26 cellular contexts compared by ENCODE assay signal in genomic region chrX:22594771-22595170, GRCh38.
DNase-seq lines count a peak whose midpoint lies in the region; ATAC-seq, FAIRE-seq and TF ChIP-seq lines count a peak whose summit lies in the region.
"Had no signal": no experiment of that assay in that cellular context is flagged by ENCODE, and none has a peak within 500 bp of the region (broad histone marks: within the 10 kb centered on the region; RNA-seq: fewer than 3 reads in every experiment).

No MANE protein-coding gene starts in this region.

- CTCF ChIA-PET in A673 (lab: Charles Lee) (no interaction called here), endothelial cell of umbilical vein (lab: Charles Lee) (no interaction called here)
- CTCF ChIA-PET in activated CD8-positive, alpha-beta memory T cell treated with anti-CD3 and anti-CD28 coated beads, Interleukin-2, amount 10 ng/mL, durations not matched to agents 7 days and 5 days (lab: Charles Lee): no interaction called here

- DNase-seq in A673 (ENCODE audit: low spot score): peak; percentile 48
- peak; percentile 60 for DNase-seq in NCI-H446 treated with DMSO at 0.1 percent for 48 hours (lab: John Stamatoyannopoulos, UW)
- DNase-seq in endothelial cell of umbilical vein (ENCODE audit: low read depth, low spot score): peak; percentile 9
- DNase-seq in DMS 273 (lab: John Stamatoyannopoulos, UW; ENCODE audit: unreplicated experiment): no peak
- no peak for DNase-seq in activated CD8-positive, alpha-beta memory T cell treated with anti-CD3 and anti-CD28 coated beads, Interleukin-2, amount 10 ng/mL, durations not matched to agents 7 days and 5 days
- no peak for DNase-seq in COLO829 (ENCODE audit: low spot score)
- DNase-seq: ACHN; AML-193; BE2C; Calu3; CD4-positive, alpha-beta T cell; CD8-positive, alpha-beta memory T cell; COR-L47; DMS153; DND-41; GDM1; HFFc6 had no signal

- TF ChIP-seq POLR2A in endothelial cell of umbilical vein (IDR thresholded peaks at IDR 0.05; ENCODE audit: low read depth, low read length): no peak

- H4K20me1 ChIP-seq in endothelial cell of umbilical vein (replicated peaks; ENCODE audit: control insufficient read depth, extremely low read depth, insufficient read depth, low read length): no peaks in the 10 kb centered on the region
- H4K20me1 ChIP-seq: BLaER1 treated with 17β-estradiol and CSF1 and Interleukin-3, amounts not matched to agents 10 nM and 100 nM had no signal

- TF ChIP-seq CTCF in A673 (conservative IDR thresholded peaks at IDR 0.05; ENCODE audit: low read depth, low read length): no peak
- no peak for TF ChIP-seq CTCF in endothelial cell of umbilical vein (IDR thresholded peaks at IDR 0.05; ENCODE audit: extremely low read depth in 1 of 2, insufficient read depth in 1 of 2, low read depth in 1 of 2, low read length in 2 of 2)

- dilution Hi-C loops in endothelial cell of umbilical vein (cut with MboI; ENCODE audit: extremely low pct_ligation_motif_present, low sequenced_read_pairs): no loop called here

- H3K36me3 ChIP-seq in A673 (ENCODE audit: insufficient read depth, low read length, poor library complexity, severe bottlenecking): no peaks in the 10 kb centered on the region
- no peaks in the 10 kb centered on the region for H3K36me3 ChIP-seq in endothelial cell of umbilical vein (ENCODE audit: control insufficient read depth in 2 of 2, extremely low read depth in 1 of 2, insufficient read depth in 2 of 2, low read length in 2 of 2)
- H3K36me3 ChIP-seq: BE2C; BLaER1 treated with 17β-estradiol and CSF1 and Interleukin-3, amounts not matched to agents 10 nM and 100 nM; HAP-1 had no signal

- no peak overlapping the region for H3K4me3 Mint-ChIP-seq in activated CD8-positive, alpha-beta memory T cell treated with anti-CD3 and anti-CD28 coated beads, Interleukin-2, amount 10 ng/mL, durations not matched to agents 7 days and 5 days
- H3K4me3 Mint-ChIP-seq: CD14-positive monocyte; CD4-positive, alpha-beta T cell; CD8-positive, alpha-beta memory T cell; GM23338; HFFc6 had no signal

- H3K4me1 ChIP-seq in A673 (ENCODE audit: insufficient read depth, low read length, poor library complexity, severe bottlenecking): no peaks in the 10 kb centered on the region
- H3K4me1 ChIP-seq in endothelial cell of umbilical vein (ENCODE audit: control insufficient read depth, extremely low read depth, insufficient read depth, low read length): no peaks in the 10 kb centered on the region
- H3K4me1 ChIP-seq: BE2C; BLaER1 treated with 17β-estradiol and CSF1 and Interleukin-3, amounts not matched to agents 10 nM and 100 nM; HAP-1 had no signal

- H3K9ac ChIP-seq in endothelial cell of umbilical vein (replicated peaks; ENCODE audit: extremely low read depth, insufficient read depth, low read length): no peak overlapping the region
- H3K9ac ChIP-seq: BLaER1 treated with 17β-estradiol and CSF1 and Interleukin-3, amounts not matched to agents 10 nM and 100 nM had no signal

- no peak overlapping the region for H2AFZ ChIP-seq in endothelial cell of umbilical vein (ENCODE audit: low read depth, low read length)
- H2AFZ ChIP-seq: GM23338 had no signal

- H3K27me3 ChIP-seq in A673 (replicated peaks; ENCODE audit: insufficient read depth, low read depth, low read length, poor library complexity) (no peaks in the 10 kb centered on the region), endothelial cell of umbilical vein (ENCODE audit: control insufficient read depth in 2 of 2, insufficient read depth in 2 of 2, low read length in 2 of 2) (no peaks in the 10 kb centered on the region)
- H3K27me3 ChIP-seq: BE2C; BLaER1 treated with 17β-estradiol and CSF1 and Interleukin-3, amounts not matched to agents 10 nM and 100 nM had no signal

- no peak overlapping the region for H3K4me2 ChIP-seq in endothelial cell of umbilical vein (ENCODE audit: insufficient read depth, low read length)
- H3K4me2 ChIP-seq: BLaER1 treated with 17β-estradiol and CSF1 and Interleukin-3, amounts not matched to agents 10 nM and 100 nM; GM23338 had no signal

- H3K27me3 Mint-ChIP-seq in activated CD8-positive, alpha-beta memory T cell treated with anti-CD3 and anti-CD28 coated beads, Interleukin-2, amount 10 ng/mL, durations not matched to agents 7 days and 5 days: no peaks in the 10 kb centered on the region
- H3K27me3 Mint-ChIP-seq: CD4-positive, alpha-beta T cell had no signal

- intact Hi-C loops in A673 (cut with micrococcal nuclease; ENCODE audit: unreplicated experiment): no loop called here
- intact Hi-C loops in endothelial cell of umbilical vein (cut with micrococcal nuclease): no loop called here

- H3K9me3 ChIP-seq in A673 (ENCODE audit: low read depth, low read length, poor library complexity, severe bottlenecking) (no peaks in the 10 kb centered on the region), endothelial cell of umbilical vein (replicated peaks; ENCODE audit: control insufficient read depth, insufficient read depth, low read length) (no peaks in the 10 kb centered on the region)
- H3K9me3 ChIP-seq: BE2C, HAP-1 had no signal

- no peaks in the 10 kb centered on the region for H3K36me3 Mint-ChIP-seq in activated CD8-positive, alpha-beta memory T cell treated with anti-CD3 and anti-CD28 coated beads, Interleukin-2, amount 10 ng/mL, durations not matched to agents 7 days and 5 days
- H3K36me3 Mint-ChIP-seq: CD14-positive monocyte; CD8-positive, alpha-beta memory T cell had no signal

- POLR2A ChIA-PET in A673 (lab: Charles Lee; ENCODE audit: low non-redundant PET) (no interaction called here), endothelial cell of umbilical vein (lab: Charles Lee) (no interaction called here)

- no peak overlapping the region for H3K27ac ChIP-seq in A673 (ENCODE audit: low read depth, low read length, poor library complexity, severe bottlenecking)
- no peak overlapping the region for H3K27ac ChIP-seq in endothelial cell of umbilical vein (ENCODE audit: insufficient read depth, low read depth, low read length)
- H3K27ac ChIP-seq: 22Rv1; BLaER1 treated with 17β-estradiol and CSF1 and Interleukin-3, amounts not matched to agents 10 nM and 100 nM had no signal

- no peaks in the 10 kb centered on the region for H3K4me1 Mint-ChIP-seq in activated CD8-positive, alpha-beta memory T cell treated with anti-CD3 and anti-CD28 coated beads, Interleukin-2, amount 10 ng/mL, durations not matched to agents 7 days and 5 days
- H3K4me1 Mint-ChIP-seq: CD14-positive monocyte; CD8-positive, alpha-beta memory T cell; GM23338 had no signal

- H3K9me1 ChIP-seq in endothelial cell of umbilical vein (replicated peaks; ENCODE audit: control insufficient read depth, extremely low read depth, insufficient read depth, low read length): no peaks in the 10 kb centered on the region

- no peaks in the 10 kb centered on the region for H3K79me2 ChIP-seq in endothelial cell of umbilical vein (ENCODE audit: control insufficient read depth, insufficient read depth, low read length)

- no peak for FAIRE-seq in endothelial cell of umbilical vein (lab: Jason Lieb, UNC)
- FAIRE-seq: A204.1, GM12878, GM19239, H54 had no signal

- BruUV-seq in A673 (replicated peaks; lab: Mats Ljungman, UMichigan) (no TSS peak), endothelial cell of umbilical vein (replicated peaks; lab: Mats Ljungman, UMichigan) (no TSS peak)

- ATAC-seq in activated CD8-positive, alpha-beta memory T cell treated with anti-CD3 and anti-CD28 coated beads, Interleukin-2, amount 10 ng/mL, durations not matched to agents 7 days and 5 days: no peak
- ATAC-seq: GM12878, GM23338 had no signal

- H3K27ac Mint-ChIP-seq in activated CD8-positive, alpha-beta memory T cell treated with anti-CD3 and anti-CD28 coated beads, Interleukin-2, amount 10 ng/mL, durations not matched to agents 7 days and 5 days: no peak overlapping the region
- H3K27ac Mint-ChIP-seq: CD14-positive monocyte; CD4-positive, alpha-beta T cell; CD8-positive, alpha-beta memory T cell; GM23338; HFFc6 had no signal

- H3K4me3 ChIP-seq in A673 (ENCODE audit: low read depth, low read length, poor library complexity, severe bottlenecking): no peak overlapping the region
- no peak overlapping the region for H3K4me3 ChIP-seq in endothelial cell of umbilical vein (replicated peaks in 1 of 3; ENCODE audit: insufficient read depth in 1 of 3, low read depth in 1 of 3, low read length in 3 of 3)
- H3K4me3 ChIP-seq: BLaER1 treated with 17β-estradiol and CSF1 and Interleukin-3, amounts not matched to agents 10 nM and 100 nM; GM12878; GM23338; HAP-1 had no signal

- no peaks in the 10 kb centered on the region for H3K9me3 Mint-ChIP-seq in activated CD8-positive, alpha-beta memory T cell treated with anti-CD3 and anti-CD28 coated beads, Interleukin-2, amount 10 ng/mL, durations not matched to agents 7 days and 5 days (ENCODE audit: low read depth)
- H3K9me3 Mint-ChIP-seq: HFFc6 had no signal

TF ChIP-seq in endothelial cell of umbilical vein, 7 proteins besides CTCF, POLR2A, EP300 and RAD21:
- no peak for TF ChIP-seq MYC (IDR thresholded peaks at IDR 0.05; ENCODE audit: low read depth, low read length)
- no peak for TF ChIP-seq JUN (IDR thresholded peaks at IDR 0.05; ENCODE audit: borderline replicate concordance, insufficient read depth, insufficient read length, low read depth)
- TF ChIP-seq GATA2 (IDR thresholded peaks at IDR 0.05; ENCODE audit: insufficient read depth, insufficient read length, low read depth, low read length): no peak
- TF ChIP-seq MAX (IDR thresholded peaks at IDR 0.05; ENCODE audit: insufficient read depth, insufficient read length): no peak
- no peak for TF ChIP-seq EZH2 (IDR thresholded peaks at IDR 0.05; ENCODE audit: borderline replicate concordance, low read depth, low read length, severe bottlenecking)
- TF ChIP-seq POLR2AphosphoS5 (IDR thresholded peaks at IDR 0.05; ENCODE audit: insufficient read depth, low read depth, low read length): no peak
- TF ChIP-seq FOS (IDR thresholded peaks at IDR 0.05; ENCODE audit: borderline replicate concordance, insufficient read depth, low read length): no peak

Comparison
In these comparisons a context has a peak if more than half of its experiments do, and no peak if none do; other contexts are left out.
1. DNase-seq: peak in A673 (single experiment), NCI-H446 treated with DMSO at 0.1 percent for 48 hours (single experiment) and endothelial cell of umbilical vein (single experiment); none in DMS 273 (single experiment), activated CD8-positive, alpha-beta memory T cell treated with anti-CD3 and anti-CD28 coated beads, Interleukin-2, amount 10 ng/mL, durations not matched to agents 7 days and 5 days (single experiment) and COLO829 (single experiment).